In the genomic region with DNA sequence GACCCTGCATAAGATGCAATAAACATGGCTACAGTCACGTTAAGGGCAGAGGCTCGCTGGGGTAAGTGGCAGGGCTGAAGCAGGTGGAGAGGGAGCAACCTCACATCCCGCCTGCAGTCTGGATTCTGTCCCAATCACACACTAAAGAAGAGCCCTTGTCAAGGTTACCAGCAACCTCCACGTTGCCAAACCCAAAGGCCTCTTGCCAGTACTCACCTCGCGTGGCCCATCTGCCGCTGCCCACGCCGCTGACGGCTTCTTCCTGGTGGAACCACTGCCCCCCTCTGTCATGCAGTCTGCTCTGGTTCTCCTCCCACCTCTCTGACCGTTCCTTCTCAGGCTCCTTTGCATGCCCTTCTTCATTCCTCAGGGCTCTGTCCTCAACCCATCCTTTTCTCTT, we compare ENCODE assay signal across 20 cellular contexts. TPM values are rescaled to one million over a fixed set of nuclear protein-coding genes. Genes with fewer than 3 reads are reported as not detected.
DNase-seq lines count a peak whose midpoint lies in the region; ATAC-seq and TF ChIP-seq lines count a peak whose summit lies in the region.
"Had no signal": no experiment of that assay in that cellular context is flagged by ENCODE, and none has a peak within 500 bp of the region (broad histone marks: within the 10 kb centered on the region; RNA-seq: fewer than 3 reads in every experiment).

No MANE protein-coding gene starts in this region.

- DNase-seq in Calu3 = no peak
- peak in 6 of 7 donors; percentile 60 to 80 (median 70) for DNase-seq in adrenal gland
- DNase-seq in right atrium auricular region (ENCODE audit: low spot score) = no peak
- no peak for DNase-seq in nephron progenitor cell
- DNase-seq in WERI-Rb-1 = no peak
- DNase-seq in activated CD4-positive, CD25-positive, alpha-beta regulatory T cell treated with anti-CD3 and anti-CD28 coated beads, Interleukin-2, amount 50 U/mL, for 72 hours = no peak
- DNase-seq: activated CD8-positive, alpha-beta memory T cell treated with anti-CD3 and anti-CD28 coated beads, Interleukin-2, amount 50 U/mL, for 4 hours; activated naive CD8-positive, alpha-beta T cell treated with anti-CD3 and anti-CD28 coated beads, Interleukin-2, amount 10 ng/mL, durations not matched to agents 7 days and 5 days; dermis blood vessel endothelial cell; NCI-H1105 treated with DMSO at 0.1 percent for 48 hours; SHP77 had no signal

- H3K27ac Mint-ChIP-seq in Calu3 (ENCODE audit: unreplicated experiment) = peak overlapping the region; percentile 22
- peak overlapping the region; percentile 54 to 94 (median 58) for H3K27ac Mint-ChIP-seq in nephron
- no peak overlapping the region for H3K27ac Mint-ChIP-seq in nephron progenitor cell
- H3K27ac Mint-ChIP-seq: activated naive CD8-positive, alpha-beta T cell treated with anti-CD3 and anti-CD28 coated beads, Interleukin-2, amount 10 ng/mL, durations not matched to agents 7 days and 5 days had no signal

- 31 to 59% (median 38%) methylated on average over 11 of the region's 11 CpGs for whole genome bisulfite sequencing in adrenal gland, 4 donors

- no TSS peak for BruUV-seq in Calu3 (replicated peaks; lab: Mats Ljungman, UMichigan)

- no peak for TF ChIP-seq POLR2A in adrenal gland (IDR thresholded peaks at IDR 0.05)

- CTCF ChIA-PET in Calu3 (lab: Charles Lee) = no interaction called here

- no peaks in the 10 kb centered on the region for H3K27me3 Mint-ChIP-seq in Calu3 (ENCODE audit: unreplicated experiment)
- no peaks in the 10 kb centered on the region for H3K27me3 Mint-ChIP-seq in nephron (ENCODE audit: low read depth)
- H3K27me3 Mint-ChIP-seq in nephron progenitor cell (ENCODE audit: low read depth, poor library complexity) = peaks cover 7% of the 10 kb centered on the region
- H3K27me3 Mint-ChIP-seq: activated naive CD8-positive, alpha-beta T cell treated with anti-CD3 and anti-CD28 coated beads, Interleukin-2, amount 10 ng/mL, durations not matched to agents 7 days and 5 days had no signal

- H3K4me1 Mint-ChIP-seq in Calu3 (ENCODE audit: low read depth, unreplicated experiment) (peaks cover 55% of the 10 kb centered on the region), nephron (peaks cover 41% of the 10 kb centered on the region), nephron progenitor cell (peaks cover 54% of the 10 kb centered on the region)
- H3K4me1 Mint-ChIP-seq: CD14-positive monocyte had no signal

- H3K9me3 ChIP-seq in adrenal gland (replicated peaks in 1 of 3) (no peaks in the 10 kb centered on the region), right atrium auricular region (no peaks in the 10 kb centered on the region), WERI-Rb-1 (ENCODE audit: severe bottlenecking) (no peaks in the 10 kb centered on the region)
- H3K9me3 ChIP-seq: neutrophil, suprapubic skin had no signal

- no peak for TF ChIP-seq CTCF in Calu3 (IDR thresholded peaks at IDR 0.05; ENCODE audit: unreplicated experiment)
- no peak for TF ChIP-seq CTCF in adrenal gland (IDR thresholded peaks at IDR 0.05)
- TF ChIP-seq CTCF in right atrium auricular region (IDR thresholded peaks at IDR 0.05) = no peak
- TF ChIP-seq CTCF in nephron (IDR thresholded peaks at IDR 0.05; ENCODE audit: unreplicated experiment in 3 of 3) = no peak
- TF ChIP-seq CTCF in nephron progenitor cell (IDR thresholded peaks at IDR 0.05) = no peak
- TF ChIP-seq CTCF in WERI-Rb-1 (IDR thresholded peaks at IDR 0.05; ENCODE audit: low read depth, low read length) = no peak

- no peaks in the 10 kb centered on the region for H3K9me3 Mint-ChIP-seq in Calu3 (ENCODE audit: low read depth, unreplicated experiment)
- H3K9me3 Mint-ChIP-seq in nephron = no peaks in the 10 kb centered on the region
- no peaks in the 10 kb centered on the region for H3K9me3 Mint-ChIP-seq in nephron progenitor cell
- H3K9me3 Mint-ChIP-seq: activated naive CD8-positive, alpha-beta T cell treated with anti-CD3 and anti-CD28 coated beads, Interleukin-2, amount 10 ng/mL, durations not matched to agents 7 days and 5 days; CD14-positive monocyte; T-helper 1 cell treated with Interleukin-12 subunit alpha and Interleukin-12 subunit beta and Interleukin-4 antibody, amounts not matched to agents 30 μg/mL and 1 μg/mL, for 36 hours had no signal

- H3K27me3 ChIP-seq in adrenal gland = no peaks in the 10 kb centered on the region
- H3K27me3 ChIP-seq in right atrium auricular region = no peaks in the 10 kb centered on the region
- no peaks in the 10 kb centered on the region for H3K27me3 ChIP-seq in WERI-Rb-1 (ENCODE audit: insufficient read depth, low read depth, severe bottlenecking)
- H3K27me3 ChIP-seq: neutrophil, suprapubic skin had no signal

- intact Hi-C loops in Calu3 (cut with micrococcal nuclease; ENCODE audit: unreplicated experiment) (no loop called here), adrenal gland (cut with DNase I) (no loop called here)

- H3K4me3 ChIP-seq in adrenal gland (no peak overlapping the region), right atrium auricular region (no peak overlapping the region), WERI-Rb-1 (ENCODE audit: low read depth, low read length) (no peak overlapping the region)
- H3K4me3 ChIP-seq: GM23248, suprapubic skin had no signal

- peaks cover 9% of the 10 kb centered on the region for H3K36me3 Mint-ChIP-seq in Calu3 (ENCODE audit: insufficient read depth, unreplicated experiment)
- H3K36me3 Mint-ChIP-seq in nephron (ENCODE audit: low read depth) = no peaks in the 10 kb centered on the region
- no peaks in the 10 kb centered on the region for H3K36me3 Mint-ChIP-seq in nephron progenitor cell (ENCODE audit: low read depth)
- H3K36me3 Mint-ChIP-seq: activated naive CD8-positive, alpha-beta T cell treated with anti-CD3 and anti-CD28 coated beads, Interleukin-2, amount 10 ng/mL, durations not matched to agents 7 days and 5 days; CD14-positive monocyte had no signal

- no peak for ATAC-seq in SK-N-SH treated with all-trans-retinoic acid at 6 μM for 48 hours

- H3K4me3 Mint-ChIP-seq in Calu3 (ENCODE audit: low read depth, unreplicated experiment) (no peak overlapping the region), nephron (peak overlapping the region; percentile 4 to 54 (median 48)), nephron progenitor cell (no peak overlapping the region)
- H3K4me3 Mint-ChIP-seq: activated naive CD8-positive, alpha-beta T cell treated with anti-CD3 and anti-CD28 coated beads, Interleukin-2, amount 10 ng/mL, durations not matched to agents 7 days and 5 days; CD14-positive monocyte; T-helper 1 cell treated with Interleukin-12 subunit alpha and Interleukin-12 subunit beta and Interleukin-4 antibody, amounts not matched to agents 30 μg/mL and 1 μg/mL, for 36 hours had no signal

- H3K27ac ChIP-seq in adrenal gland (peak overlapping the region in 1 of 5 donors; percentile 61), right atrium auricular region (peak overlapping the region; percentile 82 to 95), WERI-Rb-1 (no peak overlapping the region)
- H3K27ac ChIP-seq: GM23248, neutrophil, suprapubic skin had no signal

- H3K36me3 ChIP-seq in adrenal gland (replicated peaks in 1 of 2) = no peaks in the 10 kb centered on the region
- no peaks in the 10 kb centered on the region for H3K36me3 ChIP-seq in right atrium auricular region
- H3K36me3 ChIP-seq in WERI-Rb-1 = no peaks in the 10 kb centered on the region
- H3K36me3 ChIP-seq: neutrophil, suprapubic skin had no signal

- H3K4me1 ChIP-seq in adrenal gland (replicated peaks in 1 of 2) (peaks cover 19 to 21% of the 10 kb centered on the region in 2 donors), right atrium auricular region (peaks cover 0 to 44% of the 10 kb centered on the region in 2 donors)

TF ChIP-seq in SK-N-SH treated with all-trans-retinoic acid at 6 μM for 48 hours, 23 proteins besides CTCF, POLR2A, EP300 and RAD21:
- TF ChIP-seq TCF4 (CRISPR knock-in tag; IDR thresholded peaks at IDR 0.05; ENCODE audit: borderline replicate concordance) (no peak), ZC3H10 (CRISPR knock-in tag; IDR thresholded peaks at IDR 0.05) (no peak), CSDC2 (CRISPR knock-in tag; IDR thresholded peaks at IDR 0.05) (no peak), ZFP3 (CRISPR knock-in tag; IDR thresholded peaks at IDR 0.05) (no peak), SNAI2 (CRISPR knock-in tag; IDR thresholded peaks at IDR 0.05) (no peak), ZNF565 (CRISPR knock-in tag; conservative IDR thresholded peaks at IDR 0.05; ENCODE audit: low read depth) (no peak)
- TF ChIP-seq, protein P1, sequence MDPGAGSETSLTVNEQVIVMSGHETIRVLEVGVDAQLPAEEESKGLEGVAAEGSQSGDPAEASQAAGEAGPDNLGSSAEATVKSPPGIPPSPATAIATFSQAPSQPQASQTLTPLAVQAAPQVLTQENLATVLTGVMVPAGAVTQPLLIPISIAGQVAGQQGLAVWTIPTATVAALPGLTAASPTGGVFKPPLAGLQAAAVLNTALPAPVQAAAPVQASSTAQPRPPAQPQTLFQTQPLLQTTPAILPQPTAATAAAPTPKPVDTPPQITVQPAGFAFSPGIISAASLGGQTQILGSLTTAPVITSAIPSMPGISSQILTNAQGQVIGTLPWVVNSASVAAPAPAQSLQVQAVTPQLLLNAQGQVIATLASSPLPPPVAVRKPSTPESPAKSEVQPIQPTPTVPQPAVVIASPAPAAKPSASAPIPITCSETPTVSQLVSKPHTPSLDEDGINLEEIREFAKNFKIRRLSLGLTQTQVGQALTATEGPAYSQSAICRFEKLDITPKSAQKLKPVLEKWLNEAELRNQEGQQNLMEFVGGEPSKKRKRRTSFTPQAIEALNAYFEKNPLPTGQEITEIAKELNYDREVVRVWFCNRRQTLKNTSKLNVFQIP (CRISPR knock-in tag; IDR thresholded peaks at IDR 0.05; ENCODE audit: borderline replicate concordance, low read depth) = no peak

RNA-seq across cellular contexts. Expression of a gene that starts 8.8 kb away (rescaled TPM):
- total RNA-seq in Calu3 (2022) (0.35 and 1.2 TPM in 2 replicates), adrenal gland (1 to 10 TPM in 5 of 8 donors, under 1 TPM in 1, not detected in 2; 0.99 to 4.5 (median 2.4) TPM), right atrium auricular region (10 to 100 TPM; 58.4 to 74.9 TPM)
- 10 to 100 TPM in 1 of 3 donors, 1 to 10 TPM in 1, under 1 TPM in 1; 0.51 to 32.5 (median 3.5) TPM for polyA plus RNA-seq in adrenal gland
- total RNA-seq: activated naive CD8-positive, alpha-beta T cell treated with anti-CD3 and anti-CD28 coated beads, Interleukin-2, amount 10 ng/mL, durations not matched to agents 7 days and 5 days; dermis blood vessel endothelial cell; fibroblast of villous mesenchyme; GM23248; kidney epithelial cell had no signal
- polyA plus RNA-seq: CD14-positive monocyte, GM23248 had no signal

RNA-seq across cellular contexts. Expression of a gene that starts 53.8 kb away (rescaled TPM):
- total RNA-seq in Calu3 (2022) = 4.6 and 10.4 TPM in 2 replicates
- 10 to 100 TPM in 2 of 8 donors, 1 to 10 TPM in 6; 1.2 to 11.5 (median 2.4) TPM for total RNA-seq in adrenal gland
- 1 to 10 TPM in 1 of 3 donors, under 1 TPM in 2; 0.88 to 2.5 (median 0.94) TPM for polyA plus RNA-seq in adrenal gland
- total RNA-seq in right atrium auricular region = 100 to 1,000 TPM in 1 of 2 donors, 10 to 100 TPM in 1; 14.3 to 116 TPM
- total RNA-seq: GM23248 had no signal

Comparison
In these comparisons a context has a peak if more than half of its experiments do, and no peak if none do; other contexts are left out.
1. DNase-seq: peak in adrenal gland (6 of 7); none in Calu3 (single experiment), right atrium auricular region (single experiment), nephron progenitor cell (single experiment), WERI-Rb-1 (single experiment) and activated CD4-positive, CD25-positive, alpha-beta regulatory T cell treated with anti-CD3 and anti-CD28 coated beads, Interleukin-2, amount 50 U/mL, for 72 hours (single experiment).
2. H3K4me3 Mint-ChIP-seq: peak in nephron (3 of 3); none in Calu3 (single experiment) and nephron progenitor cell (single experiment).
3. RNA of a gene that starts 8.8 kb away (total RNA-seq): 58.4 to 74.9 TPM in right atrium auricular region; 0.99 to 4.5 TPM in adrenal gland and 0.35 to 1.2 TPM in Calu3; every median in the first group is over 10 times any median in the second.